In genomic region chr6:14305629-14306028, GRCh38 we compare ENCODE assay signal across 24 cellular contexts.
DNase-seq lines count a peak whose midpoint lies in the region; ATAC-seq and TF ChIP-seq lines count a peak whose summit lies in the region.
"Had no signal": no experiment of that assay in that cellular context is flagged by ENCODE, and none has a peak within 500 bp of the region (broad histone marks: within the 10 kb centered on the region; RNA-seq: fewer than 3 reads in every experiment).

No MANE protein-coding gene starts in this region.

- H3K9ac ChIP-seq in OCI-LY3 (ENCODE audit: low read length), result no peak overlapping the region

- no peak overlapping the region for H3K27ac ChIP-seq in GM23338 (ENCODE audit: low read depth)
- H3K27ac ChIP-seq in OCI-LY3 (ENCODE audit: low read length), result no peak overlapping the region
- no peak overlapping the region for H3K27ac ChIP-seq in right cardiac atrium (ENCODE audit: low read length)
- H3K27ac ChIP-seq: neutrophil, prostate gland had no signal

- H3K4me3 ChIP-seq in GM23338 (no peak overlapping the region), OCI-LY3 (ENCODE audit: low read length) (no peak overlapping the region), right cardiac atrium (ENCODE audit: low read length) (no peak overlapping the region)
- H3K4me3 ChIP-seq: prostate gland had no signal

- H3K4me2 ChIP-seq in GM23338, result no peak overlapping the region
- H3K4me2 ChIP-seq in OCI-LY3 (ENCODE audit: low read length), result 0 out of 2 replicates have a peak overlapping the region, but pooled peaks have one; percentile 26

- H2AFZ ChIP-seq in GM23338 (peak overlapping the region; percentile 33; the same call in 1 of the 2 replicates), OCI-LY3 (ENCODE audit: low read depth, low read length) (no peak overlapping the region)

- DNase-seq in GM23338 (ENCODE audit: low spot score) (no peak), NCI-H1105 (lab: John Stamatoyannopoulos, UW) (peak; percentile 17), right cardiac atrium (no peak), RPMI8226 (no peak), NCI-H526 treated with DMSO at 0.1 percent for 48 hours (lab: John Stamatoyannopoulos, UW) (no peak), DMS 273 treated with DMSO at 0.1 percent for 48 hours (lab: John Stamatoyannopoulos, UW) (no peak)
- DNase-seq: activated CD4-positive, alpha-beta T cell treated with anti-CD3 and anti-CD28 coated beads, Interleukin-2, amount 10 ng/mL, durations not matched to agents 24 days and 14 days; aorta; C1 segment of cervical spinal cord; Calu3; central memory CD4-positive, alpha-beta T cell; EL; HCEC 1CT; islet precursor cell; NCI-H345; NK-92 treated with Interleukin-12 subunit alpha and Interleukin-12 subunit beta, amount 100 ng/mL, for 24 hours; T-helper 17 cell; trophoblast cell had no signal

- no peaks in the 10 kb centered on the region for H3K27me3 ChIP-seq in GM23338 (ENCODE audit: insufficient read depth)
- H3K27me3 ChIP-seq in OCI-LY3 (ENCODE audit: low read depth, low read length), result no peaks in the 10 kb centered on the region
- H3K27me3 ChIP-seq in right cardiac atrium (ENCODE audit: control insufficient read depth, insufficient read depth), result no peaks in the 10 kb centered on the region
- H3K27me3 ChIP-seq: neutrophil had no signal

- peaks cover 26% of the 10 kb centered on the region for H3K36me3 Mint-ChIP-seq in GM23338 (ENCODE audit: low read depth)
- H3K36me3 Mint-ChIP-seq: activated naive CD4-positive, alpha-beta T cell treated with anti-CD3 and anti-CD28 coated beads, Interleukin-2, amount 50 U/mL, for 72 hours had no signal

- no peaks in the 10 kb centered on the region for H4K20me1 ChIP-seq in GM23338 (replicated peaks; ENCODE audit: insufficient read depth)
- H4K20me1 ChIP-seq in OCI-LY3 (ENCODE audit: insufficient read depth, low read length), result no peaks in the 10 kb centered on the region

- peaks cover 4% of the 10 kb centered on the region for H3K27me3 Mint-ChIP-seq in GM23338 (ENCODE audit: insufficient read depth, low read depth, poor library complexity)
- H3K27me3 Mint-ChIP-seq: activated CD4-positive, alpha-beta T cell treated with anti-CD3 and anti-CD28 coated beads, Interleukin-2, amount 10 ng/mL, durations not matched to agents 24 days and 14 days; dendritic cell treated with granulocyte-macrophage colony-stimulating factor and Interleukin-4, amounts not matched to agents 40 ng/mL and 50 ng/mL, for 4 days had no signal

- H3K4me1 Mint-ChIP-seq in GM23338, result peaks cover 11% of the 10 kb centered on the region; the same call in 2 of the 3 replicates
- H3K4me1 Mint-ChIP-seq: T-helper 17 cell had no signal

- TF ChIP-seq CTCF in GM23338 (conservative IDR thresholded peaks at IDR 0.05; ENCODE audit: low read depth in 2 of 2) (no peak), OCI-LY3 (IDR thresholded peaks at IDR 0.05; ENCODE audit: low read depth, low read length) (no peak)

- no peaks in the 10 kb centered on the region; the same call in 1 of the 2 replicates for H3K79me2 ChIP-seq in GM23338 (replicated peaks; ENCODE audit: insufficient read depth)
- H3K79me2 ChIP-seq in OCI-LY3 (ENCODE audit: low read length), result no peaks in the 10 kb centered on the region

- intact Hi-C loops in right cardiac atrium (cut with DNase I), result no loop called here

- H3K27ac Mint-ChIP-seq in GM23338, result no peak overlapping the region
- H3K27ac Mint-ChIP-seq: activated CD4-positive, alpha-beta T cell treated with anti-CD3 and anti-CD28 coated beads, Interleukin-2, amount 10 ng/mL, durations not matched to agents 24 days and 14 days; activated naive CD4-positive, alpha-beta T cell treated with anti-CD3 and anti-CD28 coated beads, Interleukin-2, amount 50 U/mL, for 72 hours; dendritic cell treated with granulocyte-macrophage colony-stimulating factor and Interleukin-4, amounts not matched to agents 40 ng/mL and 50 ng/mL, for 4 days; T-helper 17 cell had no signal

- 0 out of 2 replicates have a peak, but pooled peaks cover 3% of the 10 kb centered on the region for H3K4me1 ChIP-seq in GM23338 (ENCODE audit: insufficient read depth)
- H3K4me1 ChIP-seq in OCI-LY3 (ENCODE audit: low read length), result peaks cover 24% of the 10 kb centered on the region
- H3K4me1 ChIP-seq in right cardiac atrium (ENCODE audit: control insufficient read depth, insufficient read depth, low read length), result no peaks in the 10 kb centered on the region
- H3K4me1 ChIP-seq: prostate gland had no signal

- H3K9me3 Mint-ChIP-seq in GM23338, result peaks cover 28% of the 10 kb centered on the region
- H3K9me3 Mint-ChIP-seq: activated naive CD4-positive, alpha-beta T cell treated with anti-CD3 and anti-CD28 coated beads, Interleukin-2, amount 50 U/mL, for 72 hours; dendritic cell treated with granulocyte-macrophage colony-stimulating factor and Interleukin-4, amounts not matched to agents 40 ng/mL and 50 ng/mL, for 4 days had no signal

- H3F3A ChIP-seq in GM23338 (replicated peaks; ENCODE audit: low read depth), result no peaks in the 10 kb centered on the region

- 66% methylated on average over 2 of the region's 2 CpGs for WGBS in right cardiac atrium

- H3K9me3 ChIP-seq in OCI-LY3 (ENCODE audit: insufficient read depth, low read length) (no peaks in the 10 kb centered on the region), right cardiac atrium (ENCODE audit: control insufficient read depth, low read length) (no peaks in the 10 kb centered on the region)
- H3K9me3 ChIP-seq: neutrophil, prostate gland had no signal

- H3K4me3 Mint-ChIP-seq in GM23338, result no peak overlapping the region
- H3K4me3 Mint-ChIP-seq: activated CD4-positive, alpha-beta T cell treated with anti-CD3 and anti-CD28 coated beads, Interleukin-2, amount 10 ng/mL, durations not matched to agents 24 days and 14 days; dendritic cell treated with granulocyte-macrophage colony-stimulating factor and Interleukin-4, amounts not matched to agents 40 ng/mL and 50 ng/mL, for 4 days; T-helper 17 cell had no signal

- peaks cover 8% of the 10 kb centered on the region; the same call in 1 of the 2 replicates for H3K9me2 ChIP-seq in GM23338 (ENCODE audit: insufficient read depth)

- no peaks in the 10 kb centered on the region for H3K36me3 ChIP-seq in GM23338 (ENCODE audit: insufficient read depth)
- H3K36me3 ChIP-seq in OCI-LY3 (replicated peaks; ENCODE audit: low read depth, low read length), result no peaks in the 10 kb centered on the region
- H3K36me3 ChIP-seq: neutrophil, prostate gland had no signal

- peak; percentile 64 for ATAC-seq in GM23338
- ATAC-seq in right cardiac atrium, result peak; percentile 40 to 57
- ATAC-seq in HG02571 (IDR thresholded peaks at IDR 0.05; ENCODE audit: unreplicated experiment), result no peak
- ATAC-seq: T-helper 17 cell had no signal

TF ChIP-seq in GM23338, 12 proteins besides CTCF, POLR2A, EP300 and RAD21 (continues in another document):
- TF ChIP-seq EZH2phosphoT487 (IDR thresholded peaks at IDR 0.05; ENCODE audit: unreplicated experiment), result no peak
- no peak for TF ChIP-seq ZNF331 (CRISPR knock-in tag; IDR thresholded peaks at IDR 0.05; ENCODE audit: low read depth)
- TF ChIP-seq ZNF114 (CRISPR knock-in tag; IDR thresholded peaks at IDR 0.05), result no peak
- no peak for TF ChIP-seq ETS1 (IDR thresholded peaks at IDR 0.05)
